In the genomic region with DNA sequence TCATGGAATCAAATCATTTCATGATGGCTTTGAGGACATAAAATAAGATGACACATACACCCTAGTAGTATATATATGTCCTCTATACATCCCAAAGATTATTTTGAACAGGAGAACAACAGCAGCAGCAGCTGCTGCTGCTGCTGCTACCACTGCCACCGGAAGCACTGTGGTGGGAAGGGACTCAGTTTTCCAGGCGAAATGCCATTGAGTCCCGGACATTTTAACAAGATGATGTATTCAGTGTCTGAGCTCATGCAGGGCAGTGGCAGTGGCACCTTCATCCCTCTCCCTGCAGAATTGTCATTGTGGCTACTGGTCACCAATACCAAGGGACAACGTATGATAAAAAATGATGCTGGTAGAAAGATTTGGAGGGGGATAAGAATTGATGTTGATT, we compare ENCODE assay signal across 26 cellular contexts.
"Had no signal": no experiment of that assay in that cellular context is flagged by ENCODE, and none has a peak within 500 bp of the region (broad histone marks: within the 10 kb centered on the region; RNA-seq: fewer than 3 reads in every experiment).

No MANE protein-coding gene starts in this region.

- H3K27ac ChIP-seq: adrenal gland, brain microvascular endothelial cell, foreskin keratinocyte, heart left ventricle, left lung, neutrophil, ovary, thyroid gland, upper lobe of right lung had no signal

- H3K9me3 ChIP-seq: adrenal gland, mucosa of descending colon, neutrophil, ovary, thyroid gland, upper lobe of right lung had no signal

- H3K36me3 ChIP-seq: adrenal gland, brain microvascular endothelial cell, heart left ventricle, left lung, neutrophil, ovary, thyroid gland, upper lobe of right lung had no signal

- H3K27me3 ChIP-seq: adrenal gland, brain microvascular endothelial cell, foreskin keratinocyte, heart left ventricle, left lung, neutrophil, ovary, thyroid gland, upper lobe of right lung had no signal

- DNase-seq: activated CD4-positive, alpha-beta T cell treated with anti-CD3 and anti-CD28 coated beads, Interleukin-2, amount 50 U/mL, for 1 hour; activated CD8-positive, alpha-beta T cell treated with anti-CD3 and anti-CD28 coated beads for 36 hours; activated naive CD4-positive, alpha-beta T cell treated with anti-CD3 and anti-CD28 coated beads for 36 hours; activated naive CD8-positive, alpha-beta T cell treated with anti-CD3 and anti-CD28 coated beads for 36 hours; activated T-cell treated with anti-CD3 and anti-CD28 coated beads, Interleukin-2, amount 50 U/mL, for 72 hours; adrenal gland; brain microvascular endothelial cell; caudate nucleus; cortex of kidney; foreskin keratinocyte; kidney glomerular epithelial cell; left lung; mucosa of descending colon; ovary; retina; small intestine; stimulated activated CD4-positive, alpha-beta T cell treated with anti-CD3 and anti-CD28 coated beads, Interleukin-4, amount 100 ng/mL, for 24 hours; substantia nigra; T-helper 2 cell; thyroid gland; upper lobe of right lung had no signal

- H3K4me1 ChIP-seq: adrenal gland, foreskin keratinocyte, left lung, thyroid gland, upper lobe of right lung had no signal

- ATAC-seq: activated CD8-positive, alpha-beta T cell treated with anti-CD3 and anti-CD28 coated beads for 36 hours; activated T-cell treated with anti-CD3 and anti-CD28 coated beads, Interleukin-2, amount 50 U/mL, for 72 hours; foreskin keratinocyte; heart left ventricle; left lung; mucosa of descending colon; sciatic nerve; stimulated activated effector memory CD8-positive, alpha-beta T cell treated with anti-CD3 and anti-CD28 coated beads, Interleukin-12 subunit alpha, Interleukin-12 subunit beta, amount 100 ng/mL, for 72 hours; upper lobe of right lung; WTC11 had no signal

- H3K4me3 ChIP-seq: adrenal gland, heart left ventricle, left lung, mucosa of descending colon, ovary, thyroid gland, upper lobe of right lung had no signal
